Comparison of ENCODE assay signal across 17 cellular contexts in genomic region chr5:138867011-138867410, GRCh38. TPM values are rescaled to one million over a fixed set of nuclear protein-coding genes. Genes with fewer than 3 reads are reported as not detected.
"Had no signal": no experiment of that assay in that cellular context is flagged by ENCODE, and none has a peak within 500 bp of the region (broad histone marks: within the 10 kb centered on the region; RNA-seq: fewer than 3 reads in every experiment).

No MANE protein-coding gene starts in this region.

- H3K4me1 ChIP-seq: uterus had no signal

- H3K36me3 ChIP-seq: neutrophil, thyroid gland, uterus had no signal

- H3K27ac Mint-ChIP-seq: naive thymus-derived CD8-positive, alpha-beta T cell had no signal

- H3K27ac ChIP-seq: coronary artery, heart left ventricle, neutrophil, suprapubic skin, thyroid gland, upper lobe of left lung, uterus had no signal

- H3K27me3 ChIP-seq: heart left ventricle, suprapubic skin, thyroid gland, upper lobe of left lung, uterus had no signal

- DNase-seq: cerebellar nuclear complex; effector memory CD4-positive, alpha-beta T cell; heart left ventricle; hippocampal formation; mucosa of descending colon; naive thymus-derived CD8-positive, alpha-beta T cell; posterior cingulate gyrus; stimulated activated CD4-positive, alpha-beta T cell treated with anti-CD3 and anti-CD28 coated beads, Interleukin-2, amount 100 ng/mL, for 24 hours; stimulated activated CD4-positive, alpha-beta T cell treated with anti-CD3 and anti-CD28 coated beads, Interleukin-4, amount 100 ng/mL, for 4 hours; stimulated activated naive CD4-positive, alpha-beta T cell; thyroid gland; upper lobe of left lung; uterus had no signal

- H3K4me3 Mint-ChIP-seq: naive thymus-derived CD8-positive, alpha-beta T cell had no signal

- H3K4me3 ChIP-seq: coronary artery, heart left ventricle, mucosa of descending colon, suprapubic skin, thyroid gland, upper lobe of left lung, uterus had no signal

- ATAC-seq: heart left ventricle; mucosa of descending colon; naive thymus-derived CD8-positive, alpha-beta T cell; sciatic nerve had no signal

- H3K9me3 ChIP-seq: neutrophil, thyroid gland had no signal

RNA-seq across cellular contexts. Expression of gene LRRTM2, which starts 8.1 kb away (rescaled TPM):
- total RNA-seq: naive thymus-derived CD8-positive, alpha-beta T cell had no signal
- polyA plus RNA-seq: naive thymus-derived CD8-positive, alpha-beta T cell had no signal
